2 cellular contexts compared by ENCODE assay signal in genomic region chrX:18873836-18874235, GRCh38.
TF ChIP-seq lines count a peak whose summit lies in the region.

No MANE protein-coding gene starts in this region.

TF ChIP-seq in SK-N-SH, 30 proteins besides CTCF, POLR2A, EP300 and RAD21 (continued from another document):
- TF ChIP-seq EZH2phosphoT487 (IDR thresholded peaks at IDR 0.05; ENCODE audit: borderline replicate concordance, low read depth) = no peak
- TF ChIP-seq MXI1 (IDR thresholded peaks at IDR 0.05; ENCODE audit: low read depth, low read length) = no peak
- TF ChIP-seq YY1 (IDR thresholded peaks at IDR 0.05; ENCODE audit: low read depth) = no peak
- TF ChIP-seq FOXM1 (IDR thresholded peaks at IDR 0.05; ENCODE audit: low read depth) = no peak
- no peak for TF ChIP-seq TAF1 (IDR thresholded peaks at IDR 0.05; ENCODE audit: borderline replicate concordance, low read depth, low read length)
- no peak for TF ChIP-seq POLR2AphosphoS5 (IDR thresholded peaks at IDR 0.05; ENCODE audit: low read depth, low read length)
- TF ChIP-seq GABPA (IDR thresholded peaks at IDR 0.05; ENCODE audit: low read depth) = no peak

TF ChIP-seq in SK-N-SH treated with all-trans-retinoic acid at 6 μM for 48 hours, 23 proteins besides CTCF, POLR2A, EP300 and RAD21 (continued from another document):
- no peak for TF ChIP-seq PATZ1 (CRISPR knock-in tag; IDR thresholded peaks at IDR 0.05; ENCODE audit: borderline replicate concordance)
- TF ChIP-seq TCF4 (CRISPR knock-in tag; IDR thresholded peaks at IDR 0.05; ENCODE audit: borderline replicate concordance) = no peak
- TF ChIP-seq OSR1 (CRISPR knock-in tag; IDR thresholded peaks at IDR 0.05) = no peak
- TF ChIP-seq ZFP30 (CRISPR knock-in tag; IDR thresholded peaks at IDR 0.05) = no peak
- TF ChIP-seq BACH2 (CRISPR knock-in tag; IDR thresholded peaks at IDR 0.05; ENCODE audit: borderline replicate concordance) = no peak
- TF ChIP-seq ZNF565 (CRISPR knock-in tag; conservative IDR thresholded peaks at IDR 0.05; ENCODE audit: low read depth) = no peak
- no peak for TF ChIP-seq ARNTL (CRISPR knock-in tag; IDR thresholded peaks at IDR 0.05; ENCODE audit: borderline replicate concordance, low read depth)
- no peak for TF ChIP-seq CSDC2 (CRISPR knock-in tag; IDR thresholded peaks at IDR 0.05)
- TF ChIP-seq ESRRG (CRISPR knock-in tag; IDR thresholded peaks at IDR 0.05) = no peak
- TF ChIP-seq ZC3H10 (CRISPR knock-in tag; IDR thresholded peaks at IDR 0.05) = no peak
- TF ChIP-seq TOX (CRISPR knock-in tag; IDR thresholded peaks at IDR 0.05; ENCODE audit: borderline replicate concordance) = no peak
